ENCODE assay signal across 9 cellular contexts in genomic region chr10:851891-852290, GRCh38.
DNase-seq lines count a peak whose midpoint lies in the region; ATAC-seq, FAIRE-seq and TF ChIP-seq lines count a peak whose summit lies in the region.
"Had no signal": no experiment of that assay in that cellular context is flagged by ENCODE, and none has a peak within 500 bp of the region (broad histone marks: within the 10 kb centered on the region; RNA-seq: fewer than 3 reads in every experiment).

No MANE protein-coding gene starts in this region.

- no peak for FAIRE-seq in H54 (lab: Jason Lieb, UNC)

- H3K4me1 Mint-ChIP-seq in activated naive CD4-positive, alpha-beta T cell treated with anti-CD3 and anti-CD28 coated beads for 36 hours (ENCODE audit: low read depth), result peaks cover 36% of the 10 kb centered on the region
- peaks cover 53% of the 10 kb centered on the region for H3K4me1 Mint-ChIP-seq in stimulated activated naive CD8-positive, alpha-beta T cell treated with anti-CD3 and anti-CD28 coated beads, Interleukin-15, amount 100 ng/mL, for 72 hours

- H3K27ac Mint-ChIP-seq in activated naive CD4-positive, alpha-beta T cell treated with anti-CD3 and anti-CD28 coated beads for 36 hours, result peak overlapping the region; percentile 2
- peak overlapping the region; percentile 47 to 84 for H3K27ac Mint-ChIP-seq in stimulated activated naive CD8-positive, alpha-beta T cell treated with anti-CD3 and anti-CD28 coated beads, Interleukin-15, amount 100 ng/mL, for 72 hours

- DNase-seq in activated naive CD4-positive, alpha-beta T cell treated with anti-CD3 and anti-CD28 coated beads for 36 hours, result no peak
- DNase-seq in activated naive CD4-positive, alpha-beta T cell (lab: John Stamatoyannopoulos, UW), result no peak
- DNase-seq in MV-4-11 (lab: John Stamatoyannopoulos, UW) (peak; percentile 86), pons (ENCODE audit: low spot score) (no peak), 8988T (no peak), H54 (ENCODE audit: insufficient read length, low spot score) (no peak)
- DNase-seq in stimulated activated naive CD8-positive, alpha-beta T cell treated with anti-CD3 and anti-CD28 coated beads, Interleukin-15, amount 100 ng/mL, for 72 hours, result no peak
- DNase-seq: occipital lobe had no signal

- H3K36me3 Mint-ChIP-seq in activated naive CD4-positive, alpha-beta T cell treated with anti-CD3 and anti-CD28 coated beads for 36 hours (ENCODE audit: low read depth), result peaks cover 54% of the 10 kb centered on the region

- H3K9me3 Mint-ChIP-seq in activated naive CD4-positive, alpha-beta T cell treated with anti-CD3 and anti-CD28 coated beads for 36 hours, result peaks cover 12% of the 10 kb centered on the region
- H3K9me3 Mint-ChIP-seq in stimulated activated naive CD8-positive, alpha-beta T cell treated with anti-CD3 and anti-CD28 coated beads, Interleukin-15, amount 100 ng/mL, for 72 hours, result peaks cover 8 to 13% of the 10 kb centered on the region in 2 donors

- peak; percentile 91 for ATAC-seq in HG02763 (IDR thresholded peaks at IDR 0.05; ENCODE audit: unreplicated experiment)
- no peak for ATAC-seq in stimulated activated naive CD8-positive, alpha-beta T cell treated with anti-CD3 and anti-CD28 coated beads, Interleukin-15, amount 100 ng/mL, for 72 hours

- no peak for TF ChIP-seq POLR2A in H54 (IDR thresholded peaks at IDR 0.05; ENCODE audit: low read depth, low read length)

- no peak overlapping the region for H3K4me3 Mint-ChIP-seq in activated naive CD4-positive, alpha-beta T cell treated with anti-CD3 and anti-CD28 coated beads for 36 hours
- H3K4me3 Mint-ChIP-seq in stimulated activated naive CD8-positive, alpha-beta T cell treated with anti-CD3 and anti-CD28 coated beads, Interleukin-15, amount 100 ng/mL, for 72 hours, result peak overlapping the region in 1 of 2 donors; percentile 55

- intact Hi-C loops in activated naive CD4-positive, alpha-beta T cell treated with anti-CD3 and anti-CD28 coated beads for 36 hours (cut with micrococcal nuclease), result no loop called here

- CTCF ChIA-PET in activated naive CD4-positive, alpha-beta T cell treated with anti-CD3 and anti-CD28 coated beads for 36 hours (lab: Charles Lee), result no interaction called here

- H3K27me3 Mint-ChIP-seq in activated naive CD4-positive, alpha-beta T cell treated with anti-CD3 and anti-CD28 coated beads for 36 hours (ENCODE audit: low read depth), result no peaks in the 10 kb centered on the region
- H3K27me3 Mint-ChIP-seq in stimulated activated naive CD8-positive, alpha-beta T cell treated with anti-CD3 and anti-CD28 coated beads, Interleukin-15, amount 100 ng/mL, for 72 hours, result no peaks in the 10 kb centered on the region
